ENCODE assay signal across 21 cellular contexts in genomic region chr1:55741516-55741915, GRCh38.
DNase-seq lines count a peak whose midpoint lies in the region; ATAC-seq and TF ChIP-seq lines count a peak whose summit lies in the region.
"Had no signal": no experiment of that assay in that cellular context is flagged by ENCODE, and none has a peak within 500 bp of the region (broad histone marks: within the 10 kb centered on the region; RNA-seq: fewer than 3 reads in every experiment).

No MANE protein-coding gene starts in this region.

- peaks cover 0 to 3% (median 0%) of the 10 kb centered on the region in 11 donors for H3K9me3 ChIP-seq in heart right ventricle
- H3K9me3 ChIP-seq: pancreas, suprapubic skin, uterus had no signal

- intact Hi-C loops in heart right ventricle (cut with DNase I): no loop called here

- TF ChIP-seq CTCF in cardiac fibroblast (IDR thresholded peaks at IDR 0.05; ENCODE audit: low read depth, low read length) (no peak), heart right ventricle (IDR thresholded peaks at IDR 0.05) (no peak), GM20000 (IDR thresholded peaks at IDR 0.05; ENCODE audit: extremely low read depth, missing control alignments) (no peak)

- WGBS in heart right ventricle, 2 donors: 56 to 65% methylated on average over 1 of the region's 1 CpG

- H3K36me3 ChIP-seq in heart right ventricle: no peaks in the 10 kb centered on the region
- H3K36me3 ChIP-seq: pancreas, suprapubic skin, uterus had no signal

- no peaks in the 10 kb centered on the region for H3K27me3 ChIP-seq in heart right ventricle
- H3K27me3 ChIP-seq: pancreas, suprapubic skin, uterus had no signal

- H3K4me3 ChIP-seq in cardiac fibroblast (replicated peaks in 1 of 2; ENCODE audit: low read depth in 2 of 2, low read length in 2 of 2) (no peak overlapping the region), heart right ventricle (no peak overlapping the region)
- H3K4me3 ChIP-seq: pancreas, suprapubic skin, uterus had no signal

- no peaks in the 10 kb centered on the region for H3K4me1 ChIP-seq in heart right ventricle
- H3K4me1 ChIP-seq: suprapubic skin had no signal

- H3K27ac ChIP-seq in heart right ventricle: no peak overlapping the region
- H3K27ac ChIP-seq: pancreas, RWPE1, suprapubic skin, uterus had no signal

- ATAC-seq in heart right ventricle: peak in 5 of 8 donors; percentile 24 to 82 (median 37)
- ATAC-seq: activated T-cell treated with anti-CD3 and anti-CD28 coated beads, Interleukin-2, amount 50 U/mL, for 4 hours; natural killer cell; pancreas had no signal

- DNase-seq in GM04504 (ENCODE audit: low read depth): peak; percentile 40
- peak; percentile 65 to 94 for DNase-seq in cardiac fibroblast (ENCODE audit: low read depth in 2 of 2)
- no peak for DNase-seq in heart right ventricle
- DNase-seq in putamen (ENCODE audit: low spot score): peak; percentile 10
- no peak for DNase-seq in kidney glomerular epithelial cell (lab: John Stamatoyannopoulos, UW)
- DNase-seq in stimulated activated CD8-positive, alpha-beta memory T cell treated with anti-CD3 and anti-CD28 coated beads, Interleukin-4, amount 100 ng/mL, for 48 hours: no peak
- DNase-seq in GM20000 (ENCODE audit: low spot score): no peak
- DNase-seq: activated CD4-positive, CD25-positive, alpha-beta regulatory T cell; activated naive CD4-positive, alpha-beta T cell treated with anti-CD3 and anti-CD28 coated beads for 36 hours; activated T-cell treated with anti-CD3 and anti-CD28 coated beads, Interleukin-2, amount 50 U/mL, for 4 hours; caudate nucleus; CD4-positive, alpha-beta memory T cell; DMS 273 treated with DMSO at 0.1 percent for 48 hours; KG1; natural killer cell; NCI-H146; pancreas; T1000; uterus had no signal

Comparison
In these comparisons a context has a peak if more than half of its experiments do, and no peak if none do; other contexts are left out.
1. DNase-seq: peak in GM04504 (single experiment), cardiac fibroblast (2 of 2) and putamen (single experiment); none in heart right ventricle (0 of 2), kidney glomerular epithelial cell (single experiment), stimulated activated CD8-positive, alpha-beta memory T cell treated with anti-CD3 and anti-CD28 coated beads, Interleukin-4, amount 100 ng/mL, for 48 hours (single experiment) and GM20000 (single experiment).